In genomic region chr10:184911-185310, GRCh38 we compare ENCODE assay signal across 1 cellular context.
TF ChIP-seq lines count a peak whose summit lies in the region.

No MANE protein-coding gene starts in this region.

TF ChIP-seq in K562, 482 proteins besides CTCF, POLR2A, EP300 and RAD21 (continued from another document):
- TF ChIP-seq, protein P1, sequence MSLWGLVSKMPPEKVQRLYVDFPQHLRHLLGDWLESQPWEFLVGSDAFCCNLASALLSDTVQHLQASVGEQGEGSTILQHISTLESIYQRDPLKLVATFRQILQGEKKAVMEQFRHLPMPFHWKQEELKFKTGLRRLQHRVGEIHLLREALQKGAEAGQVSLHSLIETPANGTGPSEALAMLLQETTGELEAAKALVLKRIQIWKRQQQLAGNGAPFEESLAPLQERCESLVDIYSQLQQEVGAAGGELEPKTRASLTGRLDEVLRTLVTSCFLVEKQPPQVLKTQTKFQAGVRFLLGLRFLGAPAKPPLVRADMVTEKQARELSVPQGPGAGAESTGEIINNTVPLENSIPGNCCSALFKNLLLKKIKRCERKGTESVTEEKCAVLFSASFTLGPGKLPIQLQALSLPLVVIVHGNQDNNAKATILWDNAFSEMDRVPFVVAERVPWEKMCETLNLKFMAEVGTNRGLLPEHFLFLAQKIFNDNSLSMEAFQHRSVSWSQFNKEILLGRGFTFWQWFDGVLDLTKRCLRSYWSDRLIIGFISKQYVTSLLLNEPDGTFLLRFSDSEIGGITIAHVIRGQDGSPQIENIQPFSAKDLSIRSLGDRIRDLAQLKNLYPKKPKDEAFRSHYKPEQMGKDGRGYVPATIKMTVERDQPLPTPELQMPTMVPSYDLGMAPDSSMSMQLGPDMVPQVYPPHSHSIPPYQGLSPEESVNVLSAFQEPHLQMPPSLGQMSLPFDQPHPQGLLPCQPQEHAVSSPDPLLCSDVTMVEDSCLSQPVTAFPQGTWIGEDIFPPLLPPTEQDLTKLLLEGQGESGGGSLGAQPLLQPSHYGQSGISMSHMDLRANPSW (CRISPR knock-in tag; IDR thresholded peaks at IDR 0.05): no peak
- TF ChIP-seq KDM5B (IDR thresholded peaks at IDR 0.05; ENCODE audit: insufficient replicate concordance, low read depth, low read length): no peak
- TF ChIP-seq, protein P2, sequence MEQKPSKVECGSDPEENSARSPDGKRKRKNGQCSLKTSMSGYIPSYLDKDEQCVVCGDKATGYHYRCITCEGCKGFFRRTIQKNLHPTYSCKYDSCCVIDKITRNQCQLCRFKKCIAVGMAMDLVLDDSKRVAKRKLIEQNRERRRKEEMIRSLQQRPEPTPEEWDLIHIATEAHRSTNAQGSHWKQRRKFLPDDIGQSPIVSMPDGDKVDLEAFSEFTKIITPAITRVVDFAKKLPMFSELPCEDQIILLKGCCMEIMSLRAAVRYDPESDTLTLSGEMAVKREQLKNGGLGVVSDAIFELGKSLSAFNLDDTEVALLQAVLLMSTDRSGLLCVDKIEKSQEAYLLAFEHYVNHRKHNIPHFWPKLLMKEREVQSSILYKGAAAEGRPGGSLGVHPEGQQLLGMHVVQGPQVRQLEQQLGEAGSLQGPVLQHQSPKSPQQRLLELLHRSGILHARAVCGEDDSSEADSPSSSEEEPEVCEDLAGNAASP (IDR thresholded peaks at IDR 0.05): no peak
- TF ChIP-seq AFF1 (IDR thresholded peaks at IDR 0.05; ENCODE audit: low read depth in 1 of 2, partially characterized antibody in 2 of 2): no peak
- TF ChIP-seq ZNF311 (CRISPR knock-in tag; IDR thresholded peaks at IDR 0.05): no peak
- TF ChIP-seq BRF1 (IDR thresholded peaks at IDR 0.05; ENCODE audit: borderline replicate concordance, extremely low read depth, insufficient read length): no peak
- no peak for TF ChIP-seq TCF15 (CRISPR knock-in tag; IDR thresholded peaks at IDR 0.05)
- TF ChIP-seq, protein P3, sequence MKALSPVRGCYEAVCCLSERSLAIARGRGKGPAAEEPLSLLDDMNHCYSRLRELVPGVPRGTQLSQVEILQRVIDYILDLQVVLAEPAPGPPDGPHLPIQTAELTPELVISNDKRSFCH (CRISPR knock-in tag; IDR thresholded peaks at IDR 0.05): no peak
- TF ChIP-seq, protein P3 (tag; IDR thresholded peaks at IDR 0.05): no peak
- no peak for TF ChIP-seq ZNF511 (CRISPR knock-in tag; IDR thresholded peaks at IDR 0.05)
- no peak for TF ChIP-seq SMC3 (conservative IDR thresholded peaks at IDR 0.05; ENCODE audit: insufficient read depth, low read depth, low read length)
- no peak for TF ChIP-seq PREB (CRISPR knock-in tag; IDR thresholded peaks at IDR 0.05)
- TF ChIP-seq, protein P4, sequence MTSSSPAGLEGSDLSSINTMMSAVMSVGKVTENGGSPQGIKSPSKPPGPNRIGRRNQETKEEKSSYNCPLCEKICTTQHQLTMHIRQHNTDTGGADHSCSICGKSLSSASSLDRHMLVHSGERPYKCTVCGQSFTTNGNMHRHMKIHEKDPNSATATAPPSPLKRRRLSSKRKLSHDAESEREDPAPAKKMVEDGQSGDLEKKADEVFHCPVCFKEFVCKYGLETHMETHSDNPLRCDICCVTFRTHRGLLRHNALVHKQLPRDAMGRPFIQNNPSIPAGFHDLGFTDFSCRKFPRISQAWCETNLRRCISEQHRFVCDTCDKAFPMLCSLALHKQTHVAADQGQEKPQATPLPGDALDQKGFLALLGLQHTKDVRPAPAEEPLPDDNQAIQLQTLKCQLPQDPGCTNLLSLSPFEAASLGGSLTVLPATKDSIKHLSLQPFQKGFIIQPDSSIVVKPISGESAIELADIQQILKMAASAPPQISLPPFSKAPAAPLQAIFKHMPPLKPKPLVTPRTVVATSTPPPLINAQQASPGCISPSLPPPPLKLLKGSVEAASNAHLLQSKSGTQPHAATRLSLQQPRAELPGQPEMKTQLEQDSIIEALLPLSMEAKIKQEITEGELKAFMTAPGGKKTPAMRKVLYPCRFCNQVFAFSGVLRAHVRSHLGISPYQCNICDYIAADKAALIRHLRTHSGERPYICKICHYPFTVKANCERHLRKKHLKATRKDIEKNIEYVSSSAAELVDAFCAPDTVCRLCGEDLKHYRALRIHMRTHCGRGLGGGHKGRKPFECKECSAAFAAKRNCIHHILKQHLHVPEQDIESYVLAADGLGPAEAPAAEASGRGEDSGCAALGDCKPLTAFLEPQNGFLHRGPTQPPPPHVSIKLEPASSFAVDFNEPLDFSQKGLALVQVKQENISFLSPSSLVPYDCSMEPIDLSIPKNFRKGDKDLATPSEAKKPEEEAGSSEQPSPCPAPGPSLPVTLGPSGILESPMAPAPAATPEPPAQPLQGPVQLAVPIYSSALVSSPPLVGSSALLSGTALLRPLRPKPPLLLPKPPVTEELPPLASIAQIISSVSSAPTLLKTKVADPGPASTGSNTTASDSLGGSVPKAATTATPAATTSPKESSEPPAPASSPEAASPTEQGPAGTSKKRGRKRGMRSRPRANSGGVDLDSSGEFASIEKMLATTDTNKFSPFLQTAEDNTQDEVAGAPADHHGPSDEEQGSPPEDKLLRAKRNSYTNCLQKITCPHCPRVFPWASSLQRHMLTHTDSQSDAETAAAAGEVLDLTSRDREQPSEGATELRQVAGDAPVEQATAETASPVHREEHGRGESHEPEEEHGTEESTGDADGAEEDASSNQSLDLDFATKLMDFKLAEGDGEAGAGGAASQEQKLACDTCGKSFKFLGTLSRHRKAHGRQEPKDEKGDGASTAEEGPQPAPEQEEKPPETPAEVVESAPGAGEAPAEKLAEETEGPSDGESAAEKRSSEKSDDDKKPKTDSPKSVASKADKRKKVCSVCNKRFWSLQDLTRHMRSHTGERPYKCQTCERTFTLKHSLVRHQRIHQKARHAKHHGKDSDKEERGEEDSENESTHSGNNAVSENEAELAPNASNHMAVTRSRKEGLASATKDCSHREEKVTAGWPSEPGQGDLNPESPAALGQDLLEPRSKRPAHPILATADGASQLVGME (CRISPR knock-in tag; IDR thresholded peaks at IDR 0.05): no peak
- TF ChIP-seq NR4A1 (CRISPR knock-in tag; IDR thresholded peaks at IDR 0.05): no peak
- no peak for TF ChIP-seq NR4A1 (tag; IDR thresholded peaks at IDR 0.05)
